In the genomic region with DNA sequence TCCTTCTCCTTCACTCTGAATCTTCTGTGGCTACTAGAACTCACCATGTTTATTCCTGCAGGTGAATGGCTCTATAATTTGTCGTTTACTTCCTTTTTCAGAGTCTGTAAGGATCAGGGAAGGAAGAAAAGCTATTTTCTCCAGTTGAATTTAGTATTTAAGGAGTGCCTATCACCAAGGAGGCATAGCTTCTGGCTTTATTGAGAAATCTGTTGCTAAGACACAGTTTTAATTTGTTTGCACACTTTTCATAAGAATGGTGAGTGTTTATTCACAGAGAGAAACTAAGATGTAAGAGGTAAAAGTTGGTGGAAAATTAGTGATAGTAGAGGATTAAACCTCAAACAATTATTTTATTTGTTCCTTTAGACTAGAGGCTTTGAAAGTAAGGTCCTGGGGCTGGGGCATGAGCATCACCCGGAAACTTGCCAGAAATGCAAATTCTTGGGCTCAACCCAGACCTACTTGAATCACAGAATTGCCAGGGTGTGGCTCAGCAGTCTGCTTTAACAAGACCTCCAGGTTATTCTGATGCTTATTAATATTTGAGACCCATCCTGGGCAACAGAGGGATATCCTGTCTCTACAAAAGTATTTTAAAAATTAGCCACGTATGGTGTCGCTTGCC, we compare ENCODE assay signal across 23 cellular contexts.
"Had no signal": no experiment of that assay in that cellular context is flagged by ENCODE, and none has a peak within 500 bp of the region (broad histone marks: within the 10 kb centered on the region; RNA-seq: fewer than 3 reads in every experiment).

No MANE protein-coding gene starts in this region.

- ATAC-seq: heart left ventricle; left lobe of liver; mucosa of descending colon; naive thymus-derived CD8-positive, alpha-beta T cell; sciatic nerve had no signal

- H3K27ac Mint-ChIP-seq: naive thymus-derived CD8-positive, alpha-beta T cell had no signal

- H3K4me3 Mint-ChIP-seq: naive thymus-derived CD8-positive, alpha-beta T cell had no signal

- H3K4me1 Mint-ChIP-seq: naive thymus-derived CD8-positive, alpha-beta T cell had no signal

- H3K36me3 Mint-ChIP-seq: naive thymus-derived CD8-positive, alpha-beta T cell had no signal

- DNase-seq: colonic mucosa; dermis blood vessel endothelial cell; erythroblast; foreskin melanocyte; heart left ventricle; hippocampal formation; islet precursor cell; mucosa of descending colon; naive thymus-derived CD8-positive, alpha-beta T cell; posterior cingulate gyrus; spleen; stimulated activated CD4-positive, alpha-beta T cell treated with anti-CD3 and anti-CD28 coated beads, Interleukin-15, amount 100 ng/mL, for 24 hours; stimulated activated CD4-positive, alpha-beta T cell treated with anti-CD3 and anti-CD28 coated beads, Interleukin-1b, Interleukin-23, amount 100 ng/mL, for 48 hours; stimulated activated CD4-positive, alpha-beta T cell treated with anti-CD3 and anti-CD28 coated beads, Interleukin-4, amount 100 ng/mL, for 4 hours; stimulated activated naive CD4-positive, alpha-beta T cell; stomach; substantia nigra; transverse colon; uterus had no signal

- H3K4me3 ChIP-seq: colonic mucosa, heart left ventricle, mucosa of descending colon, spleen, stomach, thoracic aorta, transverse colon, uterus had no signal

- H3K27me3 ChIP-seq: colonic mucosa, heart left ventricle, neutrophil, spleen, stomach, transverse colon, uterus had no signal

- H3K27ac ChIP-seq: colonic mucosa, heart left ventricle, neutrophil, spleen, stomach, thoracic aorta, transverse colon, uterus had no signal

- H3K9me3 ChIP-seq: colonic mucosa, heart left ventricle, mucosa of descending colon, neutrophil, stomach, thoracic aorta, transverse colon, uterus had no signal

- H3K4me1 ChIP-seq: colonic mucosa, heart left ventricle, spleen, stomach, transverse colon, uterus had no signal

- H3K36me3 ChIP-seq: colonic mucosa, heart left ventricle, neutrophil, spleen, stomach, thoracic aorta, transverse colon, uterus had no signal
